Comparison of ENCODE assay signal across 22 cellular contexts in the genomic region with DNA sequence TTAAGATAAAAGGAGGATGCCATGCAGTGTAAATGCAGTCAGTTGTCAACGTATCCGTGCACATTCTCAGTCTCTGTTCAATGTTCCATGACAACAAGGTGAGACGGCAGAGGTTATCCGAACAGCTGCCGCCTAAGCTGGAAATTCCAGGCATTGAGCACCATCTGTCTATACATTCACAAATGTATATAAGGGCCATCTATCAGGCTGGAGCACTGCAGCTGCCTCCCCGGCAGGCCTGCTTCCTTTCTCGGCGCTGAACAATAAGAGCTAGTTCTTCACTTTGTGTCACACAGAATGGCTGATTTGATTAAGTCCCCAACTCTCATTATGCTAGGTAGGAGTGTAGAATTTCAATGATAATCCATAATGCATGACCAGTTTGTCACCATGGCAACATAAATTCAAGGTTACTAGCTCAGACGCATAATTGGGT.
DNase-seq lines count a peak whose midpoint lies in the region; ATAC-seq and TF ChIP-seq lines count a peak whose summit lies in the region.
"Had no signal": no experiment of that assay in that cellular context is flagged by ENCODE, and none has a peak within 500 bp of the region (broad histone marks: within the 10 kb centered on the region; RNA-seq: fewer than 3 reads in every experiment).

No MANE protein-coding gene starts in this region.

- H3K36me3 ChIP-seq in mesodermal cell (ENCODE audit: control insufficient read depth, insufficient read depth, low read length) (no peaks in the 10 kb centered on the region), right atrium auricular region (no peaks in the 10 kb centered on the region)
- H3K36me3 ChIP-seq: colonic mucosa, heart right ventricle, left lung had no signal

- H3K4me1 ChIP-seq in mesodermal cell (ENCODE audit: control insufficient read depth, insufficient read depth, low read length, poor library complexity, severe bottlenecking) (no peaks in the 10 kb centered on the region), right atrium auricular region (no peaks in the 10 kb centered on the region)
- H3K4me1 ChIP-seq: colonic mucosa, heart right ventricle, left lung had no signal

- H3K9me3 Mint-ChIP-seq in type B pancreatic cell = no peaks in the 10 kb centered on the region
- H3K9me3 Mint-ChIP-seq: activated CD4-positive, alpha-beta T cell treated with anti-CD3 and anti-CD28 coated beads, Interleukin-2, amount 10 ng/mL, durations not matched to agents 24 days and 14 days had no signal

- DNase-seq in DMS53 (lab: John Stamatoyannopoulos, UW) (peak; percentile 65), NCI-H187 (lab: John Stamatoyannopoulos, UW) (peak; percentile 93 to 96), NCI-H774 (lab: John Stamatoyannopoulos, UW) (peak; percentile 11), type B pancreatic cell (ENCODE audit: extremely low spot score, unreplicated experiment) (no peak), A172 (ENCODE audit: low spot score) (no peak), right atrium auricular region (ENCODE audit: low spot score) (no peak)
- DNase-seq: activated CD4-positive, alpha-beta T cell treated with anti-CD3 and anti-CD28 coated beads, Interleukin-2, amount 10 ng/mL, durations not matched to agents 24 days and 14 days; activated T-cell treated with anti-CD3 and anti-CD28 coated beads, Interleukin-2, amount 50 U/mL, for 48 hours; amniotic stem cell; colonic mucosa; heart right ventricle; left lung; natural killer cell; NCI-H2029; stimulated activated CD4-positive, alpha-beta T cell treated with anti-CD3 and anti-CD28 coated beads, Interleukin-2, amount 100 ng/mL, for 48 hours; T1000; trophoblast cell had no signal

- no peak for TF ChIP-seq CTCF in type B pancreatic cell (conservative IDR thresholded peaks at IDR 0.05)
- no peak for TF ChIP-seq CTCF in right atrium auricular region (IDR thresholded peaks at IDR 0.05)

- H3K36me3 Mint-ChIP-seq in type B pancreatic cell = no peaks in the 10 kb centered on the region
- H3K36me3 Mint-ChIP-seq: natural killer cell had no signal

- no peak overlapping the region for H3K4me3 Mint-ChIP-seq in type B pancreatic cell
- H3K4me3 Mint-ChIP-seq: activated CD4-positive, alpha-beta T cell treated with anti-CD3 and anti-CD28 coated beads, Interleukin-2, amount 10 ng/mL, durations not matched to agents 24 days and 14 days; natural killer cell had no signal

- no peaks in the 10 kb centered on the region for H3K27me3 Mint-ChIP-seq in type B pancreatic cell
- H3K27me3 Mint-ChIP-seq: activated CD4-positive, alpha-beta T cell treated with anti-CD3 and anti-CD28 coated beads, Interleukin-2, amount 10 ng/mL, durations not matched to agents 24 days and 14 days had no signal

- no peak overlapping the region for H3K27ac Mint-ChIP-seq in type B pancreatic cell
- H3K27ac Mint-ChIP-seq: activated CD4-positive, alpha-beta T cell treated with anti-CD3 and anti-CD28 coated beads, Interleukin-2, amount 10 ng/mL, durations not matched to agents 24 days and 14 days; natural killer cell had no signal

- 74 to 82% methylated on average over 5 of the region's 9 CpGs for WGBS in mesodermal cell (ENCODE audit: insufficient coverage in 2 of 2), 2 experiments

- H3K27ac ChIP-seq in mesodermal cell (ENCODE audit: low read depth, low read length, severe bottlenecking) (peak overlapping the region; percentile 52), right atrium auricular region (no peak overlapping the region)
- H3K27ac ChIP-seq: colonic mucosa, heart right ventricle, left lung, RWPE1 had no signal

- H3K4me1 Mint-ChIP-seq in type B pancreatic cell (ENCODE audit: unreplicated experiment) = peaks cover 19% of the 10 kb centered on the region
- H3K4me1 Mint-ChIP-seq: activated CD4-positive, alpha-beta T cell treated with anti-CD3 and anti-CD28 coated beads, Interleukin-2, amount 10 ng/mL, durations not matched to agents 24 days and 14 days; natural killer cell had no signal

- ATAC-seq in HG02759 (IDR thresholded peaks at IDR 0.05; ENCODE audit: unreplicated experiment) = no peak
- ATAC-seq: esophagus mucosa, heart right ventricle, left lung, natural killer cell, sciatic nerve had no signal

- H3K9me3 ChIP-seq in mesodermal cell (ENCODE audit: control insufficient read depth, low read length) (no peaks in the 10 kb centered on the region), right atrium auricular region (no peaks in the 10 kb centered on the region)
- H3K9me3 ChIP-seq: colonic mucosa, heart right ventricle had no signal

- no peaks in the 10 kb centered on the region for H3K27me3 ChIP-seq in right atrium auricular region
- H3K27me3 ChIP-seq: colonic mucosa, left lung had no signal

- no peak overlapping the region for H3K4me3 ChIP-seq in mesodermal cell (ENCODE audit: extremely low read depth, insufficient read depth, low read length, poor library complexity, severe bottlenecking)
- no peak overlapping the region for H3K4me3 ChIP-seq in right atrium auricular region
- H3K4me3 ChIP-seq: colonic mucosa, heart right ventricle, left lung had no signal

Comparison
In these comparisons a context has a peak if more than half of its experiments do, and no peak if none do; other contexts are left out.
1. DNase-seq: peak in DMS53 (single experiment), NCI-H187 (2 of 2) and NCI-H774 (single experiment); none in type B pancreatic cell (single experiment), A172 (single experiment) and right atrium auricular region (single experiment).